ENCODE assay signal across 8 cellular contexts in genomic region chr5:173327948-173328895, GRCh38. TPM values are rescaled to one million over a fixed set of nuclear protein-coding genes. Genes with fewer than 3 reads are reported as not detected.
DNase-seq lines count a peak whose midpoint lies in the region; ATAC-seq and TF ChIP-seq lines count a peak whose summit lies in the region.

TSS of gene STC2 (minus strand) at chr5:173328414. CDS start at chr5:173328193, 221 bp downstream.

- peak; percentile 34 for DNase-seq in activated CD4-positive, CD25-positive, alpha-beta regulatory T cell treated with anti-CD3 and anti-CD28 coated beads, Interleukin-2, amount 50 U/mL, for 72 hours
- DNase-seq in activated CD4-positive, CD25-positive, alpha-beta regulatory T cell (lab: John Stamatoyannopoulos, UW) = no peak
- DNase-seq in NCI-H146 (lab: John Stamatoyannopoulos, UW) = peak; percentile 89
- peak; percentile 74 for DNase-seq in activated CD4-positive, alpha-beta memory T cell treated with anti-CD3 and anti-CD28 coated beads, Interleukin-2, amount 10 ng/mL, durations not matched to agents 7 days and 5 days
- DNase-seq in fibroblast of the aortic adventitia (ENCODE audit: low read depth) = peak; percentile 93
- no peak for DNase-seq in MV-4-11 (lab: John Stamatoyannopoulos, UW)

- H3K27me3 ChIP-seq in neural cell (ENCODE audit: insufficient read depth, low read depth, low read length) = peaks cover 85% of the 10 kb centered on the region

- peak within 1 kb of the TSS; percentile 57 for H3K4me2 ChIP-seq in neural cell (ENCODE audit: low read length)

- peaks cover 60% of the 10 kb centered on the region for H3K4me1 Mint-ChIP-seq in activated CD4-positive, alpha-beta memory T cell treated with anti-CD3 and anti-CD28 coated beads, Interleukin-2, amount 10 ng/mL, durations not matched to agents 7 days and 5 days

- peak; percentile 50 for ATAC-seq in HG02678 (IDR thresholded peaks at IDR 0.05; ENCODE audit: unreplicated experiment)

- peak within 1 kb of the TSS; percentile 93 for H3K4me3 Mint-ChIP-seq in activated CD4-positive, alpha-beta memory T cell treated with anti-CD3 and anti-CD28 coated beads, Interleukin-2, amount 10 ng/mL, durations not matched to agents 7 days and 5 days

- no peaks in the 10 kb centered on the region for H4K20me1 ChIP-seq in neural cell (ENCODE audit: insufficient read depth)

- POLR2A ChIA-PET in activated CD4-positive, alpha-beta memory T cell treated with anti-CD3 and anti-CD28 coated beads, Interleukin-2, amount 10 ng/mL, durations not matched to agents 7 days and 5 days (lab: Charles Lee) = interaction anchor here (0.5 to 1.2 kb wide), 2 partner anchors 34 to 60 kb away, joined by 3 to 4 read pairs; no protein-coding TSS in a partner anchor

- no peaks in the 10 kb centered on the region for H3K9me2 ChIP-seq in neural cell (ENCODE audit: insufficient read depth, low read length)

- H3K79me2 ChIP-seq in neural cell (replicated peaks; ENCODE audit: insufficient read depth, low read length) = no peaks in the 10 kb centered on the region

- peaks cover 40% of the 10 kb centered on the region for H3K36me3 Mint-ChIP-seq in activated CD4-positive, alpha-beta memory T cell treated with anti-CD3 and anti-CD28 coated beads, Interleukin-2, amount 10 ng/mL, durations not matched to agents 7 days and 5 days (ENCODE audit: low read depth)

- TF ChIP-seq RAD21 in neural cell (conservative IDR thresholded peaks at IDR 0.05) = no peak

- peaks cover 38% of the 10 kb centered on the region for H3K27me3 Mint-ChIP-seq in activated CD4-positive, alpha-beta memory T cell treated with anti-CD3 and anti-CD28 coated beads, Interleukin-2, amount 10 ng/mL, durations not matched to agents 7 days and 5 days

- H3K4me3 ChIP-seq in fibroblast of the aortic adventitia (ENCODE audit: low read depth, low read length) = peak within 1 kb of the TSS; percentile 90
- peak within 1 kb of the TSS; percentile 65 for H3K4me3 ChIP-seq in neural cell (ENCODE audit: low read length)

- H3K36me3 ChIP-seq in neural cell (ENCODE audit: insufficient read depth, low read length) = no peaks in the 10 kb centered on the region

- TF ChIP-seq EP300 in neural cell (conservative IDR thresholded peaks at IDR 0.05; ENCODE audit: poor library complexity, severe bottlenecking) = no peak

- H3F3A ChIP-seq in neural cell (ENCODE audit: insufficient read depth, low read length, poor library complexity, severe bottlenecking) = no peaks in the 10 kb centered on the region

- CTCF ChIA-PET in activated CD4-positive, alpha-beta memory T cell treated with anti-CD3 and anti-CD28 coated beads, Interleukin-2, amount 10 ng/mL, durations not matched to agents 7 days and 5 days (lab: Charles Lee) = interaction anchor here (1.0 to 8.8 kb wide), 5 partner anchors 17 to 351 kb away, joined by 3 to 136 read pairs (median 3); no protein-coding TSS in a partner anchor

- H3K27ac ChIP-seq in neural cell (ENCODE audit: low read length) = no peak within 1 kb of the TSS

- peak within 1 kb of the TSS; percentile 83 for H3K27ac Mint-ChIP-seq in activated CD4-positive, alpha-beta memory T cell treated with anti-CD3 and anti-CD28 coated beads, Interleukin-2, amount 10 ng/mL, durations not matched to agents 7 days and 5 days

- no peak within 1 kb of the TSS for H2AFZ ChIP-seq in neural cell (ENCODE audit: low read depth, low read length)

- no peaks in the 10 kb centered on the region for H3K9me3 Mint-ChIP-seq in activated CD4-positive, alpha-beta memory T cell treated with anti-CD3 and anti-CD28 coated beads, Interleukin-2, amount 10 ng/mL, durations not matched to agents 7 days and 5 days

- TF ChIP-seq CTCF in fibroblast of the aortic adventitia (IDR thresholded peaks at IDR 0.05; ENCODE audit: insufficient read depth, low read length) (no peak), neural cell (IDR thresholded peaks at IDR 0.05; ENCODE audit: poor library complexity, severe bottlenecking) (no peak)

- no peaks in the 10 kb centered on the region for H3K9me3 ChIP-seq in neural cell (ENCODE audit: low read length)

- peak within 1 kb of the TSS; percentile 29 for H3K9ac ChIP-seq in neural cell (ENCODE audit: low read length)

TF ChIP-seq in neural cell, 6 proteins besides CTCF, POLR2A, EP300 and RAD21:
- TF ChIP-seq MXI1 (conservative IDR thresholded peaks at IDR 0.05; ENCODE audit: poor library complexity, severe bottlenecking) = peak; percentile 31
- peak; percentile 18 for TF ChIP-seq POLR2AphosphoS5 (IDR thresholded peaks at IDR 0.05)
- no peak for TF ChIP-seq TAF1 (IDR thresholded peaks at IDR 0.05; ENCODE audit: low read depth)
- no peak for TF ChIP-seq SMC3 (conservative IDR thresholded peaks at IDR 0.05; ENCODE audit: poor library complexity)
- TF ChIP-seq REST (IDR thresholded peaks at IDR 0.05; ENCODE audit: borderline replicate concordance) = no peak

RNA-seq across cellular contexts. Expression of gene STC2, which starts in this region (rescaled TPM):
- 10 to 100 TPM; 21.3 to 23.8 TPM for total RNA-seq in activated CD4-positive, alpha-beta memory T cell treated with anti-CD3 and anti-CD28 coated beads, Interleukin-2, amount 10 ng/mL, durations not matched to agents 7 days and 5 days
- 48.3 and 400 TPM in 2 replicates for total RNA-seq in fibroblast of the aortic adventitia (ENCODE audit: low replicate concordance)
- polyA plus RNA-seq in neural cell = 0.09 and 0.26 TPM in 2 replicates
- 1.0 TPM in 1 of 2 replicates, not detected in the other for polyA minus RNA-seq in neural cell

Comparison
In these comparisons a context has a peak if more than half of its experiments do, and no peak if none do; other contexts are left out.
1. DNase-seq: peak in activated CD4-positive, CD25-positive, alpha-beta regulatory T cell treated with anti-CD3 and anti-CD28 coated beads, Interleukin-2, amount 50 U/mL, for 72 hours (single experiment), NCI-H146 (single experiment), activated CD4-positive, alpha-beta memory T cell treated with anti-CD3 and anti-CD28 coated beads, Interleukin-2, amount 10 ng/mL, durations not matched to agents 7 days and 5 days (single experiment) and fibroblast of the aortic adventitia (single experiment); none in activated CD4-positive, CD25-positive, alpha-beta regulatory T cell (0 of 4) and MV-4-11 (single experiment).